In genomic region chr15:64247535-64247905, GRCh38 we compare ENCODE assay signal across 10 cellular contexts.
DNase-seq lines count a peak whose midpoint lies in the region; ATAC-seq and TF ChIP-seq lines count a peak whose summit lies in the region.
"Had no signal": no experiment of that assay in that cellular context is flagged by ENCODE, and none has a peak within 500 bp of the region (broad histone marks: within the 10 kb centered on the region; RNA-seq: fewer than 3 reads in every experiment).

No MANE protein-coding gene starts in this region.

- H3K4me3 ChIP-seq in ACC112 (ENCODE audit: low read depth, low read length) (no peak overlapping the region), HL-60 (replicated peaks; ENCODE audit: insufficient read depth, low read length) (no peak overlapping the region)
- H3K4me3 ChIP-seq: neural progenitor cell had no signal

- H3K4me1 Mint-ChIP-seq in chondrocyte (ENCODE audit: low read depth): peaks cover 54% of the 10 kb centered on the region
- H3K4me1 Mint-ChIP-seq in natural killer cell treated with Interleukin-12 subunit alpha and Interleukin-12 subunit beta and Interleukin-15 and Interleukin-18, amount 100 ng/mL, for 72 hours (ENCODE audit: low read depth in 2 of 2): peaks cover 33 to 53% of the 10 kb centered on the region in 2 donors

- no peaks in the 10 kb centered on the region for H3K27me3 Mint-ChIP-seq in chondrocyte (ENCODE audit: low read depth)
- H3K27me3 Mint-ChIP-seq in natural killer cell treated with Interleukin-12 subunit alpha and Interleukin-12 subunit beta and Interleukin-15 and Interleukin-18, amount 100 ng/mL, for 72 hours: no peaks in the 10 kb centered on the region
- H3K27me3 Mint-ChIP-seq: IgD-negative memory B cell had no signal

- peak overlapping the region; percentile 93 for H3K27ac Mint-ChIP-seq in chondrocyte (ENCODE audit: unreplicated experiment)
- peak overlapping the region; percentile 24 to 66 for H3K27ac Mint-ChIP-seq in natural killer cell treated with Interleukin-12 subunit alpha and Interleukin-12 subunit beta and Interleukin-15 and Interleukin-18, amount 100 ng/mL, for 72 hours
- H3K27ac Mint-ChIP-seq: IgD-negative memory B cell, neural progenitor cell had no signal

- H3K36me3 Mint-ChIP-seq in chondrocyte (ENCODE audit: low read depth): no peaks in the 10 kb centered on the region
- peaks cover 4% of the 10 kb centered on the region for H3K36me3 Mint-ChIP-seq in natural killer cell treated with Interleukin-12 subunit alpha and Interleukin-12 subunit beta and Interleukin-15 and Interleukin-18, amount 100 ng/mL, for 72 hours

- no peaks in the 10 kb centered on the region for H3K27me3 ChIP-seq in ACC112 (ENCODE audit: insufficient read depth, low read length)
- no peaks in the 10 kb centered on the region for H3K27me3 ChIP-seq in HL-60 (ENCODE audit: insufficient read depth, poor library complexity, severe bottlenecking)
- H3K27me3 ChIP-seq: neural progenitor cell had no signal

- H3K9me3 Mint-ChIP-seq in chondrocyte (ENCODE audit: low read depth): no peaks in the 10 kb centered on the region
- no peaks in the 10 kb centered on the region for H3K9me3 Mint-ChIP-seq in natural killer cell treated with Interleukin-12 subunit alpha and Interleukin-12 subunit beta and Interleukin-15 and Interleukin-18, amount 100 ng/mL, for 72 hours
- H3K9me3 Mint-ChIP-seq: IgD-negative memory B cell, neural progenitor cell had no signal

- TF ChIP-seq CTCF in HL-60 (IDR thresholded peaks at IDR 0.05; ENCODE audit: insufficient read depth, low read length): no peak
- no peak for TF ChIP-seq CTCF in chondrocyte (IDR thresholded peaks at IDR 0.05)

- peaks cover 45% of the 10 kb centered on the region for H3K4me1 ChIP-seq in ACC112 (ENCODE audit: control insufficient read depth, insufficient read depth, low read length, unreplicated experiment)
- H3K4me1 ChIP-seq: neural progenitor cell had no signal

- no peak for ATAC-seq in natural killer cell treated with Interleukin-12 subunit alpha and Interleukin-12 subunit beta and Interleukin-15 and Interleukin-18, amount 100 ng/mL, for 72 hours
- ATAC-seq in GM21723 (IDR thresholded peaks at IDR 0.05; ENCODE audit: unreplicated experiment): no peak
- no peak for ATAC-seq in HG03135 (IDR thresholded peaks at IDR 0.05; ENCODE audit: unreplicated experiment)

- H3K36me3 ChIP-seq in ACC112 (ENCODE audit: insufficient read depth, low read length): no peaks in the 10 kb centered on the region; the same call in 1 of the 2 replicates
- H3K36me3 ChIP-seq: neural progenitor cell had no signal

- peaks cover 25% of the 10 kb centered on the region for H3K79me2 ChIP-seq in ACC112 (ENCODE audit: control insufficient read depth, insufficient read depth, low read length, unreplicated experiment)

- H3K4me3 Mint-ChIP-seq in chondrocyte (ENCODE audit: unreplicated experiment): no peak overlapping the region
- H3K4me3 Mint-ChIP-seq in natural killer cell treated with Interleukin-12 subunit alpha and Interleukin-12 subunit beta and Interleukin-15 and Interleukin-18, amount 100 ng/mL, for 72 hours: peak overlapping the region; percentile 62
- H3K4me3 Mint-ChIP-seq: neural progenitor cell had no signal

- peak overlapping the region; percentile 90 for H3K27ac ChIP-seq in ACC112 (ENCODE audit: low read depth, low read length)
- peak overlapping the region; percentile 52 for H3K27ac ChIP-seq in HL-60 (replicated peaks)
- H3K27ac ChIP-seq: neural progenitor cell had no signal

- no peak overlapping the region for H2AFZ ChIP-seq in ACC112 (ENCODE audit: low read length, unreplicated experiment)
- H2AFZ ChIP-seq: neural progenitor cell had no signal

- no peak for DNase-seq in HL-60 (ENCODE audit: low read depth in 1 of 2, low spot score in 1 of 2)
- DNase-seq in chondrocyte (ENCODE audit: low spot score): no peak
- DNase-seq in natural killer cell treated with Interleukin-12 subunit alpha and Interleukin-12 subunit beta and Interleukin-15 and Interleukin-18, amount 100 ng/mL, for 72 hours (ENCODE audit: low spot score): no peak
- no peak for DNase-seq in LoVo (ENCODE audit: low spot score)
- no peak for DNase-seq in GF-D8 (lab: John Stamatoyannopoulos, UW)
